Comparison of ENCODE assay signal across 8 cellular contexts in genomic region chr20:3846378-3846739, GRCh38. TPM values are rescaled to one million over a fixed set of nuclear protein-coding genes. Genes with fewer than 3 reads are reported as not detected.
DNase-seq lines count a peak whose midpoint lies in the region; ATAC-seq and TF ChIP-seq lines count a peak whose summit lies in the region.

No MANE protein-coding gene starts in this region.

- H3K4me3 Mint-ChIP-seq in activated T-helper 1 cell treated with anti-CD3 and anti-CD28 coated beads, Interleukin-12 subunit alpha, Interleukin-12 subunit beta, Interleukin-2, Interleukin-4 antibody, amounts not matched to agents 30 ng/mL and 10 ng/mL and 1 ng/mL, durations not matched to agents 14 hours and 24 hours and 36 hours: peak overlapping the region; percentile 90
- peak overlapping the region; percentile 91 to 94 for H3K4me3 Mint-ChIP-seq in stimulated activated naive B cell treated with anti-CD40 and anti-IgM and Interleukin-4, amounts not matched to agents 10 μg/mL and 1 μg/mL and 100 μg/mL, for 72 hours

- peak overlapping the region; percentile 81 for H3K27ac Mint-ChIP-seq in activated T-helper 1 cell treated with anti-CD3 and anti-CD28 coated beads, Interleukin-12 subunit alpha, Interleukin-12 subunit beta, Interleukin-2, Interleukin-4 antibody, amounts not matched to agents 30 ng/mL and 10 ng/mL and 1 ng/mL, durations not matched to agents 14 hours and 24 hours and 36 hours
- peak overlapping the region; percentile 95 for H3K27ac Mint-ChIP-seq in stimulated activated naive B cell treated with anti-CD40 and anti-IgM and Interleukin-4, amounts not matched to agents 10 μg/mL and 1 μg/mL and 100 μg/mL, for 72 hours

- no peak for TF ChIP-seq CTCF in HFF-Myc (IDR thresholded peaks at IDR 0.05; ENCODE audit: low read depth, low read length, missing control alignments)

- H3K27me3 Mint-ChIP-seq in activated T-helper 1 cell treated with anti-CD3 and anti-CD28 coated beads, Interleukin-12 subunit alpha, Interleukin-12 subunit beta, Interleukin-2, Interleukin-4 antibody, amounts not matched to agents 30 ng/mL and 10 ng/mL and 1 ng/mL, durations not matched to agents 14 hours and 24 hours and 36 hours (ENCODE audit: insufficient read depth): no peaks in the 10 kb centered on the region
- H3K27me3 Mint-ChIP-seq in stimulated activated naive B cell treated with anti-CD40 and anti-IgM and Interleukin-4, amounts not matched to agents 10 μg/mL and 1 μg/mL and 100 μg/mL, for 72 hours: no peaks in the 10 kb centered on the region

- H3K4me1 Mint-ChIP-seq in activated T-helper 1 cell treated with anti-CD3 and anti-CD28 coated beads, Interleukin-12 subunit alpha, Interleukin-12 subunit beta, Interleukin-2, Interleukin-4 antibody, amounts not matched to agents 30 ng/mL and 10 ng/mL and 1 ng/mL, durations not matched to agents 14 hours and 24 hours and 36 hours (ENCODE audit: low read depth): peaks cover 22% of the 10 kb centered on the region
- peaks cover 15 to 35% of the 10 kb centered on the region in 2 donors for H3K4me1 Mint-ChIP-seq in stimulated activated naive B cell treated with anti-CD40 and anti-IgM and Interleukin-4, amounts not matched to agents 10 μg/mL and 1 μg/mL and 100 μg/mL, for 72 hours

- no peaks in the 10 kb centered on the region for H3K9me3 Mint-ChIP-seq in activated T-helper 1 cell treated with anti-CD3 and anti-CD28 coated beads, Interleukin-12 subunit alpha, Interleukin-12 subunit beta, Interleukin-2, Interleukin-4 antibody, amounts not matched to agents 30 ng/mL and 10 ng/mL and 1 ng/mL, durations not matched to agents 14 hours and 24 hours and 36 hours
- H3K9me3 Mint-ChIP-seq in stimulated activated naive B cell treated with anti-CD40 and anti-IgM and Interleukin-4, amounts not matched to agents 10 μg/mL and 1 μg/mL and 100 μg/mL, for 72 hours: no peaks in the 10 kb centered on the region

- H3K36me3 Mint-ChIP-seq in activated T-helper 1 cell treated with anti-CD3 and anti-CD28 coated beads, Interleukin-12 subunit alpha, Interleukin-12 subunit beta, Interleukin-2, Interleukin-4 antibody, amounts not matched to agents 30 ng/mL and 10 ng/mL and 1 ng/mL, durations not matched to agents 14 hours and 24 hours and 36 hours (ENCODE audit: low read depth): peaks cover 10% of the 10 kb centered on the region
- H3K36me3 Mint-ChIP-seq in stimulated activated naive B cell treated with anti-CD40 and anti-IgM and Interleukin-4, amounts not matched to agents 10 μg/mL and 1 μg/mL and 100 μg/mL, for 72 hours: peaks cover 4 to 14% of the 10 kb centered on the region in 2 donors

- intact Hi-C loops in activated T-helper 1 cell treated with anti-CD3 and anti-CD28 coated beads, Interleukin-12 subunit alpha, Interleukin-12 subunit beta, Interleukin-2, Interleukin-4 antibody, amounts not matched to agents 30 ng/mL and 10 ng/mL and 1 ng/mL, durations not matched to agents 14 hours and 24 hours and 36 hours (cut with micrococcal nuclease): loop anchor here (1.0 to 2.0 kb wide), 5 partner anchors 26 to 168 kb away; partner anchors contain the start of genes AP5S1, CENPB and PANK2

- H3K9me3 ChIP-seq in iPS-18c (ENCODE audit: control insufficient read depth, insufficient read depth, low read length): no peaks in the 10 kb centered on the region

- DNase-seq in HFF-Myc (ENCODE audit: extremely low read depth, low read depth): no peak
- no peak for DNase-seq in activated T-helper 1 cell treated with anti-CD3 and anti-CD28 coated beads, Interleukin-12 subunit alpha, Interleukin-12 subunit beta, Interleukin-2, Interleukin-4 antibody, amounts not matched to agents 30 ng/mL and 10 ng/mL and 1 ng/mL, durations not matched to agents 14 hours and 24 hours and 36 hours (ENCODE audit: low spot score)
- no peak for DNase-seq in stimulated activated naive B cell treated with anti-CD40 and anti-IgM and Interleukin-4, amounts not matched to agents 10 μg/mL and 1 μg/mL and 100 μg/mL, for 72 hours
- DNase-seq in erythroblast (lab: John Stamatoyannopoulos, UW): no peak
- no peak for DNase-seq in NAMALWA (ENCODE audit: low spot score)
- no peak for DNase-seq in HPDE6-E6E7 (ENCODE audit: extremely low spot score)

- peak overlapping the region; percentile 82 for H3K4me3 ChIP-seq in HFF-Myc (replicated peaks; ENCODE audit: low read depth, low read length)
- H3K4me3 ChIP-seq in iPS-18c (ENCODE audit: insufficient read depth, low read depth, low read length): peak overlapping the region; percentile 97

- ATAC-seq in stimulated activated naive B cell treated with anti-CD40 and anti-IgM and Interleukin-4, amounts not matched to agents 10 μg/mL and 1 μg/mL and 100 μg/mL, for 72 hours (replicated peaks): no peak
- no peak for ATAC-seq in GM21381 (IDR thresholded peaks at IDR 0.05; ENCODE audit: unreplicated experiment)

- no peak for TF ChIP-seq POLR2A in erythroblast (IDR thresholded peaks at IDR 0.05; ENCODE audit: low read length)

RNA-seq across cellular contexts. Expression of gene MAVS, which starts 0.3 kb away (rescaled TPM):
- total RNA-seq in activated T-helper 1 cell treated with anti-CD3 and anti-CD28 coated beads, Interleukin-12 subunit alpha, Interleukin-12 subunit beta, Interleukin-2, Interleukin-4 antibody, amounts not matched to agents 30 ng/mL and 10 ng/mL and 1 ng/mL, durations not matched to agents 14 hours and 24 hours and 36 hours: 40.8 TPM in 2 replicates

RNA-seq across cellular contexts. Expression of gene AP5S1, which starts 26.0 kb away (rescaled TPM):
- 14.9 and 15.0 TPM in 2 replicates for total RNA-seq in activated T-helper 1 cell treated with anti-CD3 and anti-CD28 coated beads, Interleukin-12 subunit alpha, Interleukin-12 subunit beta, Interleukin-2, Interleukin-4 antibody, amounts not matched to agents 30 ng/mL and 10 ng/mL and 1 ng/mL, durations not matched to agents 14 hours and 24 hours and 36 hours

RNA-seq across cellular contexts. Expression of gene PANK2, which starts 42.8 kb away (rescaled TPM):
- total RNA-seq in activated T-helper 1 cell treated with anti-CD3 and anti-CD28 coated beads, Interleukin-12 subunit alpha, Interleukin-12 subunit beta, Interleukin-2, Interleukin-4 antibody, amounts not matched to agents 30 ng/mL and 10 ng/mL and 1 ng/mL, durations not matched to agents 14 hours and 24 hours and 36 hours: 51.4 and 54.6 TPM in 2 replicates

RNA-seq across cellular contexts. Expression of gene CDC25B, which starts 50.2 kb away (rescaled TPM):
- total RNA-seq in activated T-helper 1 cell treated with anti-CD3 and anti-CD28 coated beads, Interleukin-12 subunit alpha, Interleukin-12 subunit beta, Interleukin-2, Interleukin-4 antibody, amounts not matched to agents 30 ng/mL and 10 ng/mL and 1 ng/mL, durations not matched to agents 14 hours and 24 hours and 36 hours: 71.7 and 76.2 TPM in 2 replicates

RNA-seq across cellular contexts. Expression of gene CENPB, which starts 59.8 kb away (rescaled TPM):
- 72.3 and 80.2 TPM in 2 replicates for total RNA-seq in activated T-helper 1 cell treated with anti-CD3 and anti-CD28 coated beads, Interleukin-12 subunit alpha, Interleukin-12 subunit beta, Interleukin-2, Interleukin-4 antibody, amounts not matched to agents 30 ng/mL and 10 ng/mL and 1 ng/mL, durations not matched to agents 14 hours and 24 hours and 36 hours
